ENCODE assay signal across 8 cellular contexts in the genomic region with DNA sequence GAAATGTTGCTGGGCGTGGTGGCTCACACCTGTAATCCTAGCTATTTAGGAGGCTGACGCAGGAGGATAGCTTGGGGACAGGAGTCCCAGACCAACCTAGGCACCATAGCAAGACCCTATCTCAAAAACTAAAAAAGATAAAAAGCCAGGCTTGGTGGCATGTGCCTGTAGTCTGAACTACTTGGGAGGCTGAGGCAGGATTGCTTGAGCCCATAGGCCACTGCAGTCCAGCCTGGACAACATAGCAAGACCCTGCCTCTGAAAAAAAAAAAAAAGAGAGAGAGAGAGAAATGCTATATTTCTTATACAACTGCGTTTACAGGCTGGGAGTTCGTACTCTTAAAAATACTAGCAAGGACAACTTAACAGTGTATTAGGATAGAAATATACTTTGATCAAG.
"Had no signal": no experiment of that assay in that cellular context is flagged by ENCODE, and none has a peak within 500 bp of the region (broad histone marks: within the 10 kb centered on the region; RNA-seq: fewer than 3 reads in every experiment).

No MANE protein-coding gene starts in this region.

- H3K9me3 Mint-ChIP-seq: GM23338, H9 had no signal

- ATAC-seq: GM23338 had no signal

- H3K27ac Mint-ChIP-seq: GM23338, H9 had no signal

- DNase-seq: H9, HCEC 1CT, IMR-90, KBM-7 had no signal

- H3K4me2 ChIP-seq: GM23338 had no signal

- H3K4me3 Mint-ChIP-seq: GM23338, H9 had no signal

- FAIRE-seq: H1, H54, HTR-8/SVneo had no signal

- H2AFZ ChIP-seq: GM23338 had no signal

- H3K4me3 ChIP-seq: GM23338 had no signal
